ENCODE assay signal across 8 cellular contexts in genomic region chr19:10719466-10719961, GRCh38. TPM values are rescaled to one million over a fixed set of nuclear protein-coding genes. Genes with fewer than 3 reads are reported as not detected.
DNase-seq lines count a peak whose midpoint lies in the region; ATAC-seq, FAIRE-seq and TF ChIP-seq lines count a peak whose summit lies in the region.

No MANE protein-coding gene starts in this region.

- no peak for TF ChIP-seq POLR2A in uterus (IDR thresholded peaks at IDR 0.05)

- CTCF ChIA-PET in activated CD8-positive, alpha-beta T cell treated with anti-CD3 and anti-CD28 coated beads, Interleukin-2, amount 10 ng/mL, durations not matched to agents 7 days and 5 days (lab: Charles Lee), result interaction anchor here (0.7 to 7.0 kb wide), 7 partner anchors 18 to 147 kb away, joined by 3 to 195 read pairs (median 10); partner anchors contain the start of genes CARM1 and QTRT1

- DNase-seq in activated T-cell treated with anti-CD3 and anti-CD28 coated beads, Interleukin-2, amount 50 U/mL, for 4 hours, result no peak
- DNase-seq in activated T-cell treated with anti-CD3 and anti-CD28 coated beads, Interleukin-2, amount 50 U/mL, for 48 hours, result no peak
- DNase-seq in activated CD8-positive, alpha-beta T cell treated with anti-CD3 and anti-CD28 coated beads, Interleukin-2, amount 10 ng/mL, durations not matched to agents 7 days and 5 days, result no peak
- DNase-seq in keratinocyte (ENCODE audit: low read depth, low spot score) (no peak), A172 (ENCODE audit: low spot score) (no peak), uterus (no peak)
- DNase-seq in stimulated activated CD4-positive, alpha-beta T cell treated with anti-CD3 and anti-CD28 coated beads, Interleukin-1b, Interleukin-23, amount 100 ng/mL, for 48 hours, result no peak

- H3K9me1 ChIP-seq in keratinocyte (ENCODE audit: control insufficient read depth, extremely low read depth, insufficient read depth, low read length), result peaks cover 10% of the 10 kb centered on the region

- TF ChIP-seq CTCF in keratinocyte (optimal IDR thresholded peaks at IDR 0.05 in 1 of 3, IDR thresholded peaks at IDR 0.05 in 1 of 3, conservative IDR thresholded peaks at IDR 0.05 in 1 of 3; ENCODE audit: extremely low read depth in 1 of 3, insufficient read depth in 2 of 3, low read length in 3 of 3) (no peak), uterus (IDR thresholded peaks at IDR 0.05) (no peak)

- no peaks in the 10 kb centered on the region for H3K27me3 ChIP-seq in keratinocyte (ENCODE audit: control insufficient read depth, extremely low read depth, insufficient read depth, low read length)
- no peaks in the 10 kb centered on the region for H3K27me3 ChIP-seq in thymus (ENCODE audit: control insufficient read depth, insufficient read depth)
- H3K27me3 ChIP-seq in uterus, result no peaks in the 10 kb centered on the region

- H3K4me1 Mint-ChIP-seq in activated T-cell treated with anti-CD3 and anti-CD28 coated beads, Interleukin-2, amount 50 U/mL, for 4 hours (ENCODE audit: low read depth), result peaks cover 46% of the 10 kb centered on the region
- peaks cover 38% of the 10 kb centered on the region for H3K4me1 Mint-ChIP-seq in activated CD8-positive, alpha-beta T cell treated with anti-CD3 and anti-CD28 coated beads, Interleukin-2, amount 10 ng/mL, durations not matched to agents 7 days and 5 days (ENCODE audit: low read depth)

- peaks cover 4 to 6% of the 10 kb centered on the region in 2 experiments for H3K36me3 ChIP-seq in keratinocyte (ENCODE audit: control insufficient read depth in 2 of 2, extremely low read depth in 1 of 2, insufficient read depth in 2 of 2, low read length in 2 of 2)
- H3K36me3 ChIP-seq in thymus (ENCODE audit: control insufficient read depth, insufficient read depth), result peaks cover 18% of the 10 kb centered on the region
- H3K36me3 ChIP-seq in uterus, result no peaks in the 10 kb centered on the region

- FAIRE-seq in keratinocyte (lab: Jason Lieb, UNC), result no peak

- 58% methylated on average over 5 of the region's 5 CpGs for WGBS in thymus

- H3K4me3 Mint-ChIP-seq in activated T-cell treated with anti-CD3 and anti-CD28 coated beads, Interleukin-2, amount 50 U/mL, for 4 hours, result peak overlapping the region; percentile 98
- peak overlapping the region; percentile 96 for H3K4me3 Mint-ChIP-seq in activated CD8-positive, alpha-beta T cell treated with anti-CD3 and anti-CD28 coated beads, Interleukin-2, amount 10 ng/mL, durations not matched to agents 7 days and 5 days

- H4K20me1 ChIP-seq in keratinocyte (ENCODE audit: control insufficient read depth, extremely low read depth, insufficient read depth, low read length), result peaks cover 31% of the 10 kb centered on the region

- H3K27ac Mint-ChIP-seq in activated CD8-positive, alpha-beta T cell treated with anti-CD3 and anti-CD28 coated beads, Interleukin-2, amount 10 ng/mL, durations not matched to agents 7 days and 5 days, result peak overlapping the region; percentile 72

- no peaks in the 10 kb centered on the region for H3K9me3 Mint-ChIP-seq in activated T-cell treated with anti-CD3 and anti-CD28 coated beads, Interleukin-2, amount 50 U/mL, for 4 hours
- no peaks in the 10 kb centered on the region for H3K9me3 Mint-ChIP-seq in activated CD8-positive, alpha-beta T cell treated with anti-CD3 and anti-CD28 coated beads, Interleukin-2, amount 10 ng/mL, durations not matched to agents 7 days and 5 days (ENCODE audit: insufficient read depth)

- peaks cover 12% of the 10 kb centered on the region for H3K4me1 ChIP-seq in keratinocyte (ENCODE audit: control insufficient read depth, extremely low read depth, insufficient read depth, low read length)
- peaks cover 18% of the 10 kb centered on the region for H3K4me1 ChIP-seq in thymus (ENCODE audit: control insufficient read depth, insufficient read depth, low read length)
- peaks cover 0 to 12% of the 10 kb centered on the region in 2 donors for H3K4me1 ChIP-seq in uterus

- no peak overlapping the region for H3K27ac ChIP-seq in keratinocyte (ENCODE audit: control insufficient read depth, insufficient read depth, low read length)
- H3K27ac ChIP-seq in thymus (ENCODE audit: low read depth), result no peak overlapping the region
- no peak overlapping the region for H3K27ac ChIP-seq in uterus

- no peak for ATAC-seq in activated T-cell treated with anti-CD3 and anti-CD28 coated beads, Interleukin-2, amount 50 U/mL, for 4 hours
- ATAC-seq in activated CD8-positive, alpha-beta T cell treated with anti-CD3 and anti-CD28 coated beads, Interleukin-2, amount 10 ng/mL, durations not matched to agents 7 days and 5 days, result no peak

- no peak overlapping the region for H2AFZ ChIP-seq in keratinocyte (ENCODE audit: control insufficient read depth, low read length)

- dilution Hi-C loops in keratinocyte (cut with MboI; ENCODE audit: extremely low pct_ligation_motif_present, low sequenced_read_pairs), result no loop called here

- H3K4me2 ChIP-seq in keratinocyte (ENCODE audit: control insufficient read depth, extremely low read depth, insufficient read depth, low read depth, low read length), result peak overlapping the region; percentile 93

- H3K4me3 ChIP-seq in keratinocyte (ENCODE audit: control insufficient read depth in 2 of 3, extremely low read depth in 1 of 3, insufficient read depth in 2 of 3, low read depth in 1 of 3, low read length in 3 of 3) (peak overlapping the region; percentile 82 to 92 (median 89)), thymus (ENCODE audit: low read length) (peak overlapping the region; percentile 100), uterus (peak overlapping the region in 1 of 2 donors; percentile 99)

- POLR2A ChIA-PET in activated CD8-positive, alpha-beta T cell treated with anti-CD3 and anti-CD28 coated beads, Interleukin-2, amount 10 ng/mL, durations not matched to agents 7 days and 5 days (lab: Charles Lee), result interaction anchor here (0.9 to 3.9 kb wide), 8 partner anchors 8 to 116 kb away, joined by 3 to 26 read pairs (median 5); partner anchors contain the start of gene TMED1

- H3K9me3 ChIP-seq in keratinocyte (ENCODE audit: control insufficient read depth, low read depth, low read length) (no peaks in the 10 kb centered on the region), thymus (ENCODE audit: control insufficient read depth) (no peaks in the 10 kb centered on the region), uterus (no peaks in the 10 kb centered on the region)

- H3K36me3 Mint-ChIP-seq in activated T-cell treated with anti-CD3 and anti-CD28 coated beads, Interleukin-2, amount 50 U/mL, for 4 hours (ENCODE audit: insufficient read depth), result peaks cover 5% of the 10 kb centered on the region
- H3K36me3 Mint-ChIP-seq in activated CD8-positive, alpha-beta T cell treated with anti-CD3 and anti-CD28 coated beads, Interleukin-2, amount 10 ng/mL, durations not matched to agents 7 days and 5 days (ENCODE audit: low read depth), result peaks cover 20% of the 10 kb centered on the region

- intact Hi-C loops in uterus (cut with DNase I; ENCODE audit: low total_unique reads), result loop anchor here (10.0 kb wide), 1 partner anchor 145 kb away; no protein-coding TSS in a partner anchor

- peak overlapping the region; percentile 86 for H3K9ac ChIP-seq in keratinocyte (ENCODE audit: control insufficient read depth, extremely low read depth, insufficient read depth, low read length)

- no peaks in the 10 kb centered on the region for H3K27me3 Mint-ChIP-seq in activated T-cell treated with anti-CD3 and anti-CD28 coated beads, Interleukin-2, amount 50 U/mL, for 4 hours (ENCODE audit: low read depth)
- H3K27me3 Mint-ChIP-seq in activated CD8-positive, alpha-beta T cell treated with anti-CD3 and anti-CD28 coated beads, Interleukin-2, amount 10 ng/mL, durations not matched to agents 7 days and 5 days (ENCODE audit: low read depth), result no peaks in the 10 kb centered on the region

- peaks cover 64% of the 10 kb centered on the region for H3K79me2 ChIP-seq in keratinocyte (ENCODE audit: control insufficient read depth, insufficient read depth, low read length)

RNA-seq across cellular contexts. Expression of gene DNM2, which starts 1.6 kb away (rescaled TPM):
- 100 to 1,000 TPM; 152 to 161 (median 158) TPM for total RNA-seq in activated T-cell treated with anti-CD3 and anti-CD28 coated beads, Interleukin-2, amount 50 U/mL, for 4 hours
- total RNA-seq in activated CD8-positive, alpha-beta T cell treated with anti-CD3 and anti-CD28 coated beads, Interleukin-2, amount 10 ng/mL, durations not matched to agents 7 days and 5 days, result 100 to 1,000 TPM; 239 to 240 TPM
- polyA plus RNA-seq in keratinocyte, result 60.1 to 71.4 TPM (median 63.5 TPM) in 3 replicates
- 86.4 TPM for polyA plus RNA-seq in keratinocyte (2011; ENCODE audit: low read depth)
- polyA plus RNA-seq in keratinocyte (2011; cell fraction: cytosol; rRNA removed), result 45.7 and 57.6 TPM in 2 replicates
- polyA plus RNA-seq in keratinocyte (2011; cell fraction: nucleus; rRNA removed), result 115 and 147 TPM in 2 replicates
- 83.1 and 89.6 TPM in 2 replicates for polyA plus RNA-seq in keratinocyte (2012; ENCODE audit: low replicate concordance)
- 124 to 251 TPM (median 207 TPM) in 3 replicates for polyA minus RNA-seq in keratinocyte
- 141 TPM for polyA minus RNA-seq in keratinocyte (2011; cell fraction: cytosol; rRNA and poly(A)+ RNA removed)
- 112 and 147 TPM in 2 replicates for polyA minus RNA-seq in keratinocyte (2011; cell fraction: nucleus; rRNA and poly(A)+ RNA removed)
- 102 TPM for polyA plus RNA-seq in thymus
- 51.7 and 56.0 TPM in 2 replicates for total RNA-seq in A172 (2014; rRNA removed; shearing (Covaris generic))
- total RNA-seq in uterus, result 100 to 1,000 TPM in 2 of 4 donors, 10 to 100 TPM in 2; 46.8 to 150 (median 86.0) TPM

RNA-seq across cellular contexts. Expression of gene QTRT1, which starts 18.3 kb away (rescaled TPM):
- 100 to 1,000 TPM; 117 to 122 (median 120) TPM for total RNA-seq in activated T-cell treated with anti-CD3 and anti-CD28 coated beads, Interleukin-2, amount 50 U/mL, for 4 hours
- total RNA-seq in activated CD8-positive, alpha-beta T cell treated with anti-CD3 and anti-CD28 coated beads, Interleukin-2, amount 10 ng/mL, durations not matched to agents 7 days and 5 days, result 10 to 100 TPM; 36.5 to 36.6 TPM
- polyA plus RNA-seq in keratinocyte (25.9 to 34.6 TPM (median 31.3 TPM) in 3 replicates), thymus (72.1 TPM)
- polyA plus RNA-seq in keratinocyte (2011; ENCODE audit: low read depth), result 9.5 TPM
- polyA plus RNA-seq in keratinocyte (2011; cell fraction: cytosol; rRNA removed), result 7.0 and 16.2 TPM in 2 replicates
- 98.0 and 109 TPM in 2 replicates for polyA plus RNA-seq in keratinocyte (2011; cell fraction: nucleus; rRNA removed)
- polyA plus RNA-seq in keratinocyte (2012; ENCODE audit: low replicate concordance), result 31.1 and 33.2 TPM in 2 replicates
- 9.4 to 20.9 TPM (median 12.9 TPM) in 3 replicates for polyA minus RNA-seq in keratinocyte
- polyA minus RNA-seq in keratinocyte (2011; cell fraction: cytosol; rRNA and poly(A)+ RNA removed), result 17.1 TPM
- polyA minus RNA-seq in keratinocyte (2011; cell fraction: nucleus; rRNA and poly(A)+ RNA removed), result 10.2 and 12.4 TPM in 2 replicates
- 43.0 and 48.8 TPM in 2 replicates for total RNA-seq in A172 (2014; rRNA removed; shearing (Covaris generic))
- total RNA-seq in uterus, result 100 to 1,000 TPM in 1 of 4 donors, 10 to 100 TPM in 3; 35.0 to 311 (median 50.8) TPM
